In genomic region chr7:5636914-5637313, GRCh38 we compare ENCODE assay signal across 8 cellular contexts. TPM values are rescaled to one million over a fixed set of nuclear protein-coding genes. Genes with fewer than 3 reads are reported as not detected.
DNase-seq lines count a peak whose midpoint lies in the region; ATAC-seq and TF ChIP-seq lines count a peak whose summit lies in the region.

No MANE protein-coding gene starts in this region.

- H3K4me3 ChIP-seq in AG04450 (ENCODE audit: low read depth, low read length) (no peak overlapping the region), esophagus (ENCODE audit: low read depth in 1 of 2, low read length in 2 of 2) (no peak overlapping the region), mucosa of rectum (ENCODE audit: low read length in 2 of 2) (no peak overlapping the region)

- POLR2A ChIA-PET in AG04450 (lab: Yijun Ruan, JAX) = no interaction called here

- 29 to 45% methylated on average over 6 of the region's 6 CpGs for WGBS in esophagus, 2 donors

- peak overlapping the region; percentile 49 for H3K27ac ChIP-seq in AG04450 (ENCODE audit: low read depth, low read length)
- peak overlapping the region; percentile 1 to 25 for H3K27ac ChIP-seq in esophagus (ENCODE audit: low read depth in 2 of 2, low read length in 1 of 2)
- H3K27ac ChIP-seq in mucosa of rectum (ENCODE audit: low read depth in 2 of 2, low read length in 2 of 2) = peak overlapping the region; percentile 45 to 53

- H3K27me3 ChIP-seq in AG04450 (ENCODE audit: control insufficient read depth, insufficient read depth, low read length) (no peaks in the 10 kb centered on the region), esophagus (ENCODE audit: control insufficient read depth in 1 of 2, insufficient read depth in 2 of 2, low read length in 2 of 2) (no peaks in the 10 kb centered on the region), mucosa of rectum (ENCODE audit: control insufficient read depth in 2 of 2, insufficient read depth in 2 of 2, low read length in 2 of 2) (no peaks in the 10 kb centered on the region)

- H3K36me3 ChIP-seq in esophagus (ENCODE audit: control insufficient read depth in 2 of 2, insufficient read depth in 2 of 2, low read length in 1 of 2) (peaks cover 2 to 14% of the 10 kb centered on the region in 2 donors), mucosa of rectum (ENCODE audit: control insufficient read depth in 2 of 2, insufficient read depth in 2 of 2, low read length in 2 of 2) (peaks cover 10 to 17% of the 10 kb centered on the region in 2 donors)

- H3K9me3 ChIP-seq in AG04450 (ENCODE audit: control insufficient read depth, insufficient read depth, low read length) (no peaks in the 10 kb centered on the region), esophagus (ENCODE audit: control insufficient read depth in 2 of 2, insufficient read depth in 1 of 2, low read depth in 1 of 2, low read length in 1 of 2) (no peaks in the 10 kb centered on the region), mucosa of rectum (ENCODE audit: control insufficient read depth in 2 of 2, low read length in 2 of 2) (no peaks in the 10 kb centered on the region)

- H3K9ac ChIP-seq in mucosa of rectum (ENCODE audit: low read depth in 1 of 2, low read length in 2 of 2) = no peak overlapping the region

- CTCF ChIA-PET in AG04450 (lab: Charles Lee) = interaction anchor here (1.1 to 2.4 kb wide), 5 partner anchors 11 to 143 kb away, joined by 3 to 14 read pairs (median 5); no protein-coding TSS in a partner anchor

- DNase-seq in AG04450 (ENCODE audit: low read depth, low spot score) (peak; percentile 61), NCI-H2227 (lab: John Stamatoyannopoulos, UW; ENCODE audit: unreplicated experiment) (peak; percentile 32), cortex of kidney (lab: John Stamatoyannopoulos, UW) (no peak)
- no peak for DNase-seq in activated CD8-positive, alpha-beta memory T cell treated with anti-CD3 and anti-CD28 coated beads, Interleukin-2, amount 50 U/mL, for 48 hours
- no peak for DNase-seq in activated CD4-positive, alpha-beta T cell treated with anti-CD3 and anti-CD28 coated beads, Interleukin-2, amount 50 U/mL, for 48 hours

- H3K4me1 ChIP-seq in esophagus (ENCODE audit: control insufficient read depth in 2 of 2, insufficient read depth in 2 of 2, low read length in 1 of 2) = peaks cover 7 to 14% of the 10 kb centered on the region in 2 donors
- H3K4me1 ChIP-seq in mucosa of rectum (ENCODE audit: control insufficient read depth in 2 of 2, insufficient read depth in 2 of 2, low read length in 2 of 2) = peaks cover 28 to 35% of the 10 kb centered on the region in 2 donors

- no peak for ATAC-seq in HG03571 (IDR thresholded peaks at IDR 0.05; ENCODE audit: unreplicated experiment)

- no peak for TF ChIP-seq CTCF in AG04450 (IDR thresholded peaks at IDR 0.05; ENCODE audit: low read depth, low read length)

RNA-seq across cellular contexts. Expression of gene FSCN1, which starts 44.3 kb away (rescaled TPM):
- polyA plus RNA-seq in AG04450 (2011; rRNA removed) (108 and 151 TPM in 2 replicates), esophagus (10 to 100 TPM; 31.6 to 62.2 TPM)
- polyA minus RNA-seq in AG04450 (2011; rRNA and poly(A)+ RNA removed) = 90.4 and 104 TPM in 2 replicates

Comparison
In these comparisons a context has a peak if more than half of its experiments do, and no peak if none do; other contexts are left out.
1. DNase-seq: peak in AG04450 (single experiment) and NCI-H2227 (single experiment); none in cortex of kidney (single experiment), activated CD8-positive, alpha-beta memory T cell treated with anti-CD3 and anti-CD28 coated beads, Interleukin-2, amount 50 U/mL, for 48 hours (single experiment) and activated CD4-positive, alpha-beta T cell treated with anti-CD3 and anti-CD28 coated beads, Interleukin-2, amount 50 U/mL, for 48 hours (0 of 2).
2. Peak in every context shown above with its lines, with median percentiles within 50 percentile points of each other: H3K27ac ChIP-seq.